Comparison of ENCODE assay signal across 8 cellular contexts in the genomic region with DNA sequence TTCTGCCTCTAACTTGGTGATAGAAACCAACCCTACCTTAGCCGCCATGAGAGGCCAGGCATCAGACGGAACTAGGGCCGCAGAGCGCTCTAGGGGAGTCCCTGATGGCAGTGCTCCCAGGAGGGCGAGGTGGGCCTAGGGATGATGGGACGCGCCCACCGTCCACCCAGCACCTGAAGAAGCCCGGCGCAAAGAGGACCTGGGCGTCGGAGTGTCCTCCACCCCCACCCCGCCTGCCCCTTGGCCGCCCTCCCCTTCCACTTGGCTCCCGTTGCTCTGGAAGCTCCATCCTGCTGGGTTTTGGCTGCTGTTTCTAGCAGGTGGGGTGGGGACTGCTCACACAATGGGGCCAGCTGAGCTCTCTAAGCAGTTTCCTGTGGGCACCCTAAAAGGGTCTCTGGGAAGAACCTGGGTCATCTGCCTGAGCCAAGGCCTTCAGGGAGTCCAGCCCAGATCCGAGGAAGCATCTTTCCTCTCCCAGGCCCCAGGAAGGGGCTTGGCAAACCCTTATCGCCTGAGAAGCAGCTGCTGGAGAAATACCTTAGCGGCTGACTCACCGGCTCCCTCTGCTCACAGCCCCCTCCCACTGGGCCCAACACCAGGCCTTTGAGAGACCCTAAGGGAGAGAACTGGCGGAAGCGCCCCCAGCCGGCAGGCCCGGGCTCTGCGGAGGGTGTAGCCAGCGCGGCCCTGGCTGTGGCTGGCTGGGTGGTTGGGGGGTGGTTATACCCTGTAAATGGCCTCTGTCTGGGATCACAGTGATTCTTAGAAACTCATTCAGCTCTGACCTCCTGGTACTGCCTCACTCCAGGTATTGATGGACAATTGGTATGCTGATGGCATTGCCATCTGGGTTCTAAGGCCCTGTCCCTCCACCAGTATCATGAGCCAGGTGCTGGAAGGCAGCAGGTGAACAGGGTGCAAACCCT. TPM values are rescaled to one million over a fixed set of nuclear protein-coding genes. Genes with fewer than 3 reads are reported as not detected.
A peak's percentile ranks its signal among the peaks of the same experiment; 100 is the strongest.
DNase-seq lines count a peak whose midpoint lies in the region; ATAC-seq and TF ChIP-seq lines count a peak whose summit lies in the region.

No MANE protein-coding gene starts in this region.

- H3K4me3 ChIP-seq in AG09309 (ENCODE audit: control insufficient read depth, low read depth, low read length): no peak overlapping the region; the same call in 1 of the 2 replicates
- H3K4me3 ChIP-seq in ascending aorta: peak overlapping the region; percentile 52 to 77
- H3K4me3 ChIP-seq in vagina: peak overlapping the region; percentile 50 to 55

- H3K9me3 ChIP-seq in ascending aorta: no peaks in the 10 kb centered on the region
- H3K9me3 ChIP-seq in vagina: no peaks in the 10 kb centered on the region

- TF ChIP-seq POLR2A in vagina (IDR thresholded peaks at IDR 0.05): no peak

- no peaks in the 10 kb centered on the region for H3K36me3 Mint-ChIP-seq in immature natural killer cell

- H3K4me1 ChIP-seq in ascending aorta (peaks cover 7 to 20% of the 10 kb centered on the region in 2 donors), vagina (peaks cover 65% of the 10 kb centered on the region)

- no peaks in the 10 kb centered on the region for H3K36me3 ChIP-seq in ascending aorta
- H3K36me3 ChIP-seq in vagina: peaks cover 0 to 5% of the 10 kb centered on the region in 2 donors

- H3K9me3 Mint-ChIP-seq in immature natural killer cell: no peaks in the 10 kb centered on the region

- H3K27ac Mint-ChIP-seq in immature natural killer cell: no peak overlapping the region

- ATAC-seq in HG03469 (IDR thresholded peaks at IDR 0.05; ENCODE audit: unreplicated experiment): no peak

- peak overlapping the region; percentile 78 to 84 (median 83) for H3K4me3 Mint-ChIP-seq in immature natural killer cell

- H3K4me1 Mint-ChIP-seq in immature natural killer cell: peaks cover 0 to 8% of the 10 kb centered on the region in 2 donors

- DNase-seq in AG09309 (ENCODE audit: low read depth): peak; percentile 73
- peak; percentile 87 for DNase-seq in HS-27A (ENCODE audit: low read depth)
- no peak for DNase-seq in ascending aorta (ENCODE audit: low spot score in 2 of 2)
- no peak for DNase-seq in immature natural killer cell
- DNase-seq in vagina (ENCODE audit: extremely low spot score in 2 of 2): no peak
- DNase-seq in activated CD4-positive, alpha-beta T cell treated with anti-CD3 and anti-CD28 coated beads for 1 hour: no peak
- no peak for DNase-seq in NCI-H510A treated with DMSO at 0.1 percent for 48 hours (lab: John Stamatoyannopoulos, UW)

- intact Hi-C loops in ascending aorta (cut with DNase I) (loop anchor here (10.0 kb wide), 1 partner anchor 172 kb away; the partner anchor contains the start of gene PHF21A), vagina (cut with DNase I) (no loop called here)

- H3K27me3 ChIP-seq in ascending aorta: no peaks in the 10 kb centered on the region
- no peaks in the 10 kb centered on the region for H3K27me3 ChIP-seq in vagina

- H3K27ac ChIP-seq in ascending aorta (no peak overlapping the region), vagina (peak overlapping the region; percentile 89)

- H3K27me3 Mint-ChIP-seq in immature natural killer cell (ENCODE audit: low read depth in 3 of 3): peaks cover 6 to 9% (median 7%) of the 10 kb centered on the region in 3 donors

- TF ChIP-seq CTCF in AG09309 (IDR thresholded peaks at IDR 0.05; ENCODE audit: control insufficient read depth, insufficient read depth, low read depth, low read length, missing control alignments): peak; percentile 73
- TF ChIP-seq CTCF in ascending aorta (IDR thresholded peaks at IDR 0.05): peak in 2 of 3 experiments; percentile 24 to 40
- peak in 2 of 3 experiments; percentile 6 to 43 for TF ChIP-seq CTCF in vagina (IDR thresholded peaks at IDR 0.05)

RNA-seq across cellular contexts. Expression of gene CREB3L1, which starts 19.3 kb away (rescaled TPM):
- total RNA-seq in ascending aorta (11.4 TPM), vagina (11.8 TPM)
- polyA plus RNA-seq in immature natural killer cell: not detected

RNA-seq across cellular contexts. Expression of gene DGKZ, which starts 50.5 kb away (rescaled TPM):
- total RNA-seq in ascending aorta (123 TPM), vagina (78.8 TPM)
- 100 to 1,000 TPM in 1 of 3 donors, 10 to 100 TPM in 2; 40.7 to 120 (median 63.6) TPM for polyA plus RNA-seq in immature natural killer cell

Comparison
In these comparisons a context has a peak if more than half of its experiments do, and no peak if none do; other contexts are left out.
1. DNase-seq: peak in AG09309 (single experiment) and HS-27A (single experiment); none in ascending aorta (0 of 2), immature natural killer cell (0 of 3), vagina (0 of 2), activated CD4-positive, alpha-beta T cell treated with anti-CD3 and anti-CD28 coated beads for 1 hour (single experiment) and NCI-H510A treated with DMSO at 0.1 percent for 48 hours (single experiment).
2. Peak in every context shown above with its lines, with median percentiles within 50 percentile points of each other: CTCF ChIP-seq.